In the genomic region with DNA sequence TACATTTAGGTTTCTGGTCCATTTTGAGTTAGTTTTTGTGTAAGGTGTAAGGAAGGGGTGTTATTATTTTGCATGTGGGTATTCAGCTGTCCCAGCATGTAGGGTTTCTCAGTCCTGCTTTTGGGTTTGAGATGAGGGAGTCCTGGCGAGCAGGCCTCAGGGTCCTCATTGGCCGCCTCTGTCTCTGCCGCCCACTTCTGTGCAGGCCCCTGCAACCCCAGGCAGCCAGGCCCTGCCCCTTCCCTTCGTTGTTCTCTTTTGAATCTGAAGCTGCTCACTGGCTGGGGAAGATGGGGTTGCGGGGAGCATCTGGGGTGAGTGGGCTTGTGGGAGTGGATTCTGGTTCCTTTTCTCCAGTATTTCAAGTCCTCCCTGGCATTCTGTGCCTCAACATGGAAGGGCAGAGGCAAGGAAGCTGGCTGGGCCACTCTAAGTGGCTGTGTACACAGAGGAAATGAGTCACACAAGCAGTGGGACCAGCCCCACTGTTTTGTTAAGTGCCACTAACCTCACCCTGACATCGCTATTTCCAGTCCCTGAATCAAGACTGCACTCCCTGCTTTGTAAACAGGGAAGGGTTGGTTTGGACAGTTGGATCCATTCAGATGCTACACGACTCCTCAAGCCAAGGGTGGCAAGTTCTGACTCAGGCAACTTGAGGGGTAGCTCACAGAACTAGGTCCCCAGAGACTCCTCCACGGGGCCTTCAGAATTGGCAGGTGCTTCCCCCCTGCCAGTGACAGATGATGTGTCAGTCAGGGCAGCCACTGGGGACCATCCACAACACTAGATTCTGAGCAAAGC, we compare ENCODE assay signal across 8 cellular contexts. TPM values are rescaled to one million over a fixed set of nuclear protein-coding genes. Genes with fewer than 3 reads are reported as not detected.
A peak's percentile ranks its signal among the peaks of the same experiment; 100 is the strongest.
DNase-seq lines count a peak whose midpoint lies in the region; ATAC-seq and TF ChIP-seq lines count a peak whose summit lies in the region.
"Not testable (repeated sequence)": the region's sequence is repeated elsewhere in the genome, so short reads cannot be mapped to it uniquely, and the experiment has no call there.

No MANE protein-coding gene starts in this region.

- peaks cover 38% of the 10 kb centered on the region for H3K4me1 ChIP-seq in Karpas-422 (ENCODE audit: low read length)
- not testable (repeated sequence) for H3K4me1 ChIP-seq in Panc1 (ENCODE audit: control insufficient read depth, insufficient read depth, low read length); skeletal muscle satellite cell (ENCODE audit: control insufficient read depth, insufficient read depth, low read length)

- peak overlapping the region; percentile 93 for H3K27ac ChIP-seq in Karpas-422 (ENCODE audit: low read length)
- H3K27ac ChIP-seq in Panc1 (ENCODE audit: low read length) = not testable (repeated sequence)

- H3K36me3 Mint-ChIP-seq in activated T-helper 2 cell treated with anti-CD3 and anti-CD28 coated beads, Interferon-gamma antibody, Interleukin-2, Interleukin-4, amounts not matched to agents 10 μg/mL and 5 μg/mL and 100 μg/mL, durations not matched to agents 14 hours and 24 hours and 36 hours (ENCODE audit: low read depth) = peaks cover 12% of the 10 kb centered on the region

- H3K27me3 Mint-ChIP-seq in activated T-helper 2 cell treated with anti-CD3 and anti-CD28 coated beads, Interferon-gamma antibody, Interleukin-2, Interleukin-4, amounts not matched to agents 10 μg/mL and 5 μg/mL and 100 μg/mL, durations not matched to agents 14 hours and 24 hours and 36 hours (ENCODE audit: low read depth) = not testable (repeated sequence)

- not testable (repeated sequence) for H3K79me2 ChIP-seq in Karpas-422 (ENCODE audit: low read length)

- H3K4me3 ChIP-seq in AG10803 (ENCODE audit: low read length); Panc1 (ENCODE audit: low read depth in 2 of 2, low read length in 2 of 2); skeletal muscle satellite cell (ENCODE audit: low read length): not testable (repeated sequence)
- peak overlapping the region; percentile 33 for H3K4me3 ChIP-seq in Karpas-422 (ENCODE audit: low read length)

- CTCF ChIA-PET in Panc1 (lab: Charles Lee) = not testable (repeated sequence)

- not testable (repeated sequence) for H3K9me3 Mint-ChIP-seq in activated T-helper 2 cell treated with anti-CD3 and anti-CD28 coated beads, Interferon-gamma antibody, Interleukin-2, Interleukin-4, amounts not matched to agents 10 μg/mL and 5 μg/mL and 100 μg/mL, durations not matched to agents 14 hours and 24 hours and 36 hours

- not testable (repeated sequence) for BruUV-seq in Panc1 (replicated peaks; lab: Mats Ljungman, UMichigan)

- H3K4me3 Mint-ChIP-seq in activated T-helper 2 cell treated with anti-CD3 and anti-CD28 coated beads, Interferon-gamma antibody, Interleukin-2, Interleukin-4, amounts not matched to agents 10 μg/mL and 5 μg/mL and 100 μg/mL, durations not matched to agents 14 hours and 24 hours and 36 hours (ENCODE audit: low read depth) = not testable (repeated sequence)

- ATAC-seq in GM18873 (IDR thresholded peaks at IDR 0.05; ENCODE audit: low FRiP score, unreplicated experiment) = peak; percentile 69
- peak; percentile 68 for ATAC-seq in HG02763 (IDR thresholded peaks at IDR 0.05; ENCODE audit: unreplicated experiment)
- ATAC-seq in Panc1 = peak; percentile 97
- peak; percentile 49 for ATAC-seq in Right ventricle myocardium superior (ENCODE audit: poor library complexity)

- in situ Hi-C loops in Panc1 (cut with HindIII; ENCODE audit: low pct_unique_long_range_greater_than_20kb, low sequenced_read_pairs) = not testable (repeated sequence)

- POLR2A ChIA-PET in Panc1 (lab: Charles Lee) = interaction anchor here (0.6 kb wide), 1 partner anchor 9 kb away, joined by 3 read pairs; no protein-coding TSS in a partner anchor

- peak overlapping the region; percentile 57 for H3K9ac ChIP-seq in Karpas-422 (ENCODE audit: low read length)
- H3K9ac ChIP-seq in skeletal muscle satellite cell (ENCODE audit: low read depth, low read length) = not testable (repeated sequence)

- DNase-seq in AG10803 (ENCODE audit: low read depth) (peak; percentile 36), Karpas-422 (peak; percentile 87)
- not testable (repeated sequence) for DNase-seq in Panc1 (ENCODE audit: low read depth, low spot score); activated T-helper 2 cell treated with anti-CD3 and anti-CD28 coated beads, Interferon-gamma antibody, Interleukin-2, Interleukin-4, amounts not matched to agents 10 μg/mL and 5 μg/mL and 100 μg/mL, durations not matched to agents 14 hours and 24 hours and 36 hours (ENCODE audit: low spot score); Right ventricle myocardium superior

- H3K4me2 ChIP-seq in Karpas-422 (ENCODE audit: low read depth, low read length, poor library complexity, severe bottlenecking) = peak overlapping the region; percentile 54
- H3K4me2 ChIP-seq in skeletal muscle satellite cell (ENCODE audit: low read length) = peak overlapping the region; percentile 25

- not testable (repeated sequence) for H3K9me3 ChIP-seq in Karpas-422 (ENCODE audit: low read length); Panc1 (ENCODE audit: control insufficient read depth, insufficient read depth, low read depth, low read length); skeletal muscle satellite cell (replicated peaks; ENCODE audit: low read length)

- H3K36me3 ChIP-seq in Karpas-422 (ENCODE audit: insufficient read depth, low read length); Panc1 (ENCODE audit: control insufficient read depth, insufficient read depth, low read length); skeletal muscle satellite cell (ENCODE audit: insufficient read depth, low read length): not testable (repeated sequence)

- H2AFZ ChIP-seq in Karpas-422 (ENCODE audit: low read length) = not testable (repeated sequence)

- H3K27ac Mint-ChIP-seq in activated T-helper 2 cell treated with anti-CD3 and anti-CD28 coated beads, Interferon-gamma antibody, Interleukin-2, Interleukin-4, amounts not matched to agents 10 μg/mL and 5 μg/mL and 100 μg/mL, durations not matched to agents 14 hours and 24 hours and 36 hours = peak overlapping the region; percentile 83

- not testable (repeated sequence) for TF ChIP-seq CTCF in AG10803 (conservative IDR thresholded peaks at IDR 0.05; ENCODE audit: low read length); Panc1 (IDR thresholded peaks at IDR 0.05)

- H4K20me1 ChIP-seq in Karpas-422 (ENCODE audit: insufficient read depth, low read depth, low read length) = not testable (repeated sequence)

- peaks cover 11% of the 10 kb centered on the region for H3K4me1 Mint-ChIP-seq in activated T-helper 2 cell treated with anti-CD3 and anti-CD28 coated beads, Interferon-gamma antibody, Interleukin-2, Interleukin-4, amounts not matched to agents 10 μg/mL and 5 μg/mL and 100 μg/mL, durations not matched to agents 14 hours and 24 hours and 36 hours (ENCODE audit: low read depth)

- H3K9me2 ChIP-seq in Karpas-422 (replicated peaks; ENCODE audit: insufficient read depth, low read length) = not testable (repeated sequence)

- intact Hi-C loops in Panc1 (cut with micrococcal nuclease; ENCODE audit: unreplicated experiment); activated T-helper 2 cell treated with anti-CD3 and anti-CD28 coated beads, Interferon-gamma antibody, Interleukin-2, Interleukin-4, amounts not matched to agents 10 μg/mL and 5 μg/mL and 100 μg/mL, durations not matched to agents 14 hours and 24 hours and 36 hours (cut with micrococcal nuclease); Right ventricle myocardium superior (cut with DNase I): not testable (repeated sequence)

- H3K27me3 ChIP-seq in Karpas-422 (ENCODE audit: low read length); Panc1 (ENCODE audit: control insufficient read depth, insufficient read depth, low read length); skeletal muscle satellite cell (ENCODE audit: control insufficient read depth, insufficient read depth, low read length): not testable (repeated sequence)

RNA-seq across cellular contexts. Expression of gene PLEKHM1, which starts 28.8 kb away (rescaled TPM):
- total RNA-seq in Karpas-422 (2014; rRNA removed; shearing (Covaris generic); ENCODE audit: low replicate concordance) = 30.4 and 43.1 TPM in 2 replicates
- total RNA-seq in Panc1 (2021; ENCODE audit: unreplicated experiment) (28.5 TPM), Right ventricle myocardium superior (23.2 TPM)
- polyA plus RNA-seq in Panc1 (2012; ENCODE audit: insufficient read length) = 15.7 TPM
- 33.1 and 38.9 TPM in 2 replicates for total RNA-seq in activated T-helper 2 cell treated with anti-CD3 and anti-CD28 coated beads, Interferon-gamma antibody, Interleukin-2, Interleukin-4, amounts not matched to agents 10 μg/mL and 5 μg/mL and 100 μg/mL, durations not matched to agents 14 hours and 24 hours and 36 hours
- total RNA-seq in skeletal muscle satellite cell (2012; rRNA removed) = 16.8 and 23.6 TPM in 2 replicates

RNA-seq across cellular contexts. Expression of gene ARHGAP27, which starts 29.1 kb away (rescaled TPM):
- total RNA-seq in Karpas-422 (2014; rRNA removed; shearing (Covaris generic); ENCODE audit: low replicate concordance) = 24.9 and 42.7 TPM in 2 replicates
- total RNA-seq in Panc1 (2021; ENCODE audit: unreplicated experiment) (39.2 TPM), Right ventricle myocardium superior (30.4 TPM)
- polyA plus RNA-seq in Panc1 (2012; ENCODE audit: insufficient read length) = 41.1 TPM
- total RNA-seq in activated T-helper 2 cell treated with anti-CD3 and anti-CD28 coated beads, Interferon-gamma antibody, Interleukin-2, Interleukin-4, amounts not matched to agents 10 μg/mL and 5 μg/mL and 100 μg/mL, durations not matched to agents 14 hours and 24 hours and 36 hours = 50.7 and 58.0 TPM in 2 replicates
- 1.7 and 6.1 TPM in 2 replicates for total RNA-seq in skeletal muscle satellite cell (2012; rRNA removed)
